ENCODE assay signal across 19 cellular contexts in genomic region chr11:81220166-81220895, GRCh38.
DNase-seq lines count a peak whose midpoint lies in the region; FAIRE-seq and TF ChIP-seq lines count a peak whose summit lies in the region.
"Had no signal": no experiment of that assay in that cellular context is flagged by ENCODE, and none has a peak within 500 bp of the region (broad histone marks: within the 10 kb centered on the region; RNA-seq: fewer than 3 reads in every experiment).

No MANE protein-coding gene starts in this region.

- no peaks in the 10 kb centered on the region for H3K79me2 ChIP-seq in astrocyte (ENCODE audit: insufficient read depth, low read length)

- WGBS in ovary, 3 donors = 6 to 9% (median 9%) methylated on average over 9 of the region's 9 CpGs

- no peaks in the 10 kb centered on the region for H3K27me3 ChIP-seq in astrocyte (ENCODE audit: insufficient read depth, low read length)
- no peaks in the 10 kb centered on the region for H3K27me3 ChIP-seq in ovary
- no peaks in the 10 kb centered on the region for H3K27me3 ChIP-seq in BE2C
- H3K27me3 ChIP-seq: MG63 had no signal

- no peak overlapping the region for H3K27ac ChIP-seq in astrocyte (ENCODE audit: low read depth, low read length)
- H3K27ac ChIP-seq in ovary = no peak overlapping the region
- H3K27ac ChIP-seq: C4-2B, RWPE1 had no signal

- FAIRE-seq in astrocyte (lab: Jason Lieb, UNC) = no peak
- FAIRE-seq: A204.1 had no signal

- H3K36me3 Mint-ChIP-seq in astrocyte (ENCODE audit: low read depth, unreplicated experiment) = no peaks in the 10 kb centered on the region
- H3K36me3 Mint-ChIP-seq: CD8-positive, alpha-beta T cell had no signal

- no peak overlapping the region for H3K9ac ChIP-seq in astrocyte (ENCODE audit: low read length)

- no peaks in the 10 kb centered on the region for H3K9me3 ChIP-seq in astrocyte (ENCODE audit: insufficient read depth, low read depth, low read length)
- H3K9me3 ChIP-seq in ovary = no peaks in the 10 kb centered on the region
- no peaks in the 10 kb centered on the region for H3K9me3 ChIP-seq in BE2C
- H3K9me3 ChIP-seq: HAP-1, MG63 had no signal

- no peak overlapping the region for H2AFZ ChIP-seq in astrocyte (ENCODE audit: low read depth, low read length)
- H2AFZ ChIP-seq: GM23338 had no signal

- no peaks in the 10 kb centered on the region for H3K9me3 Mint-ChIP-seq in astrocyte (ENCODE audit: unreplicated experiment)
- H3K9me3 Mint-ChIP-seq: CD8-positive, alpha-beta T cell; GM23338 had no signal

- TF ChIP-seq CTCF in astrocyte (IDR thresholded peaks at IDR 0.05; ENCODE audit: insufficient read depth, low read depth, low read length) (no peak), ovary (IDR thresholded peaks at IDR 0.05) (no peak), BE2C (IDR thresholded peaks at IDR 0.05; ENCODE audit: low read depth, low read length) (no peak)

- H3K4me1 Mint-ChIP-seq in astrocyte (ENCODE audit: low read depth, unreplicated experiment) = no peaks in the 10 kb centered on the region
- H3K4me1 Mint-ChIP-seq: GM23338 had no signal

- peak overlapping the region; percentile 53 for H3K4me2 ChIP-seq in astrocyte (ENCODE audit: low read length)
- H3K4me2 ChIP-seq: GM23338 had no signal

- H3K4me3 Mint-ChIP-seq in astrocyte (ENCODE audit: unreplicated experiment) = no peak overlapping the region
- H3K4me3 Mint-ChIP-seq: CD8-positive, alpha-beta T cell; GM23338 had no signal

- H3K27me3 Mint-ChIP-seq in astrocyte (ENCODE audit: low read depth, unreplicated experiment) = no peaks in the 10 kb centered on the region

- no peaks in the 10 kb centered on the region for H4K20me1 ChIP-seq in astrocyte (ENCODE audit: insufficient read depth, low read length)

- TF ChIP-seq POLR2A in ovary (IDR thresholded peaks at IDR 0.05) = no peak

- H3K4me3 ChIP-seq in astrocyte (ENCODE audit: insufficient read depth, low read depth, low read length) = no peak overlapping the region
- H3K4me3 ChIP-seq in ovary = peak overlapping the region; percentile 6
- no peak overlapping the region for H3K4me3 ChIP-seq in BE2C (ENCODE audit: low read depth, low read length)
- H3K4me3 ChIP-seq: GM23338, HAP-1, MG63 had no signal

- H3K4me1 ChIP-seq in astrocyte (ENCODE audit: insufficient read depth, low read length) = no peaks in the 10 kb centered on the region
- no peaks in the 10 kb centered on the region for H3K4me1 ChIP-seq in ovary (ENCODE audit: insufficient read depth)
- no peaks in the 10 kb centered on the region for H3K4me1 ChIP-seq in BE2C
- H3K4me1 ChIP-seq: HAP-1 had no signal

- H3K36me3 ChIP-seq in astrocyte (ENCODE audit: insufficient read depth, low read length) = no peaks in the 10 kb centered on the region
- H3K36me3 ChIP-seq in ovary = no peaks in the 10 kb centered on the region
- no peaks in the 10 kb centered on the region for H3K36me3 ChIP-seq in BE2C
- H3K36me3 ChIP-seq: HAP-1, MG63 had no signal

- H3K27ac Mint-ChIP-seq in astrocyte (ENCODE audit: unreplicated experiment) = no peak overlapping the region
- H3K27ac Mint-ChIP-seq: CD8-positive, alpha-beta T cell; GM23338 had no signal

- intact Hi-C loops in ovary (cut with DNase I) = no loop called here

- peak; percentile 30 for DNase-seq in Daoy (ENCODE audit: low read depth)
- no peak for DNase-seq in astrocyte (ENCODE audit: low read depth)
- peak; percentile 64 for DNase-seq in iris pigment epithelial cell (ENCODE audit: low read depth)
- no peak for DNase-seq in ovary
- no peak for DNase-seq in NCI-H1105 treated with DMSO at 0.1 percent for 48 hours (lab: John Stamatoyannopoulos, UW)
- DNase-seq in middle frontal gyrus (ENCODE audit: extremely low spot score, low spot score) = no peak
- no peak for DNase-seq in BE2C
- DNase-seq: CD8-positive, alpha-beta T cell; DND-41; KG1; MG63; NCI-H2029; NCI-H526 treated with DMSO at 0.1 percent for 48 hours; SHP77 had no signal

- no peak for TF ChIP-seq EP300 in ovary (IDR thresholded peaks at IDR 0.05)

Comparison
In these comparisons a context has a peak if more than half of its experiments do, and no peak if none do; other contexts are left out.
1. DNase-seq: peak in Daoy (single experiment) and iris pigment epithelial cell (single experiment); none in astrocyte (single experiment), ovary (0 of 5), NCI-H1105 treated with DMSO at 0.1 percent for 48 hours (single experiment), middle frontal gyrus (single experiment) and BE2C (single experiment).